ENCODE assay signal across 8 cellular contexts in the genomic region with DNA sequence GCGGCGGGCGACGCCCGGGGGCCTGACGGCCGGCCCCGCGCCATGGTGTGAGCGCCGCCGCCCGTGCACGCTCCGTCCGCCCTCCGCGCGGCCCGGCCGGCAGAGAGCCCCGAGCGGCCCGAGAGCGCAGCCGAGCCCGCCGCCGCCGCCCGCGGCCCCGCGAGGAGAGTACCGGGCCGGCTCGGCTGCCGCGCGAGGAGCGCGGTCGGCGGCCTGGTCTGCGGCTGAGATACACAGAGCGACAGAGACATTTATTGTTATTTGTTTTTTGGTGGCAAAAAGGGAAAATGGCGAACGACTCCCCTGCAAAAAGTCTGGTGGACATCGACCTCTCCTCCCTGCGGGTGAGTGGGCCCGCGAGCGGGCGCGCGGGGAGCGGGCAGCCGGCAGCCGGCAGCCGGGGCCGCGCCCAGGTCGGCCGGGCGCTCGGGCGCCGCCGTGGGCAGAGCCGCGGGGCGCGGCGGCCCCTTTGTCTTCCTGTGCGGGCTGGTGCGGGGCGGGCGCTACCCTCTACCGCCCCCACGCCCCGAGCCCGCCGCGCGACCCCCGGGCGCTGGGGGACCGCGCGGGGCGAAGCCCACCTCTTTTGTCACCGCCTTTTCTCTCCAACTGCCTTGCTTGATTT. TPM values are rescaled to one million over a fixed set of nuclear protein-coding genes. Genes with fewer than 3 reads are reported as not detected.
DNase-seq lines count a peak whose midpoint lies in the region; ATAC-seq, FAIRE-seq and TF ChIP-seq lines count a peak whose summit lies in the region.

No MANE protein-coding gene starts in this region.

- no peak for FAIRE-seq in A549 (lab: Jason Lieb, UNC)

- no peak for DNase-seq in A549 (ENCODE audit: low read depth in 1 of 2, low spot score in 1 of 2)
- peak; percentile 24 to 53 for DNase-seq in activated T-cell treated with anti-CD3 and anti-CD28 coated beads, Interleukin-2, amount 50 U/mL, for 72 hours
- no peak for DNase-seq in left ventricle myocardium inferior
- DNase-seq in medulla oblongata (ENCODE audit: extremely low spot score), result no peak
- no peak for DNase-seq in NOMO-1 treated with DMSO at 0.1 percent for 48 hours (lab: John Stamatoyannopoulos, UW; ENCODE audit: unreplicated experiment)

- no peak for TF ChIP-seq EP300 in A549 (IDR thresholded peaks at IDR 0.05)

- ATAC-seq in A549 (peak; percentile 13 to 51; a peak in 4 of 6 replicates), GM18517 (IDR thresholded peaks at IDR 0.05; ENCODE audit: unreplicated experiment) (peak; percentile 44), HG03520 (IDR thresholded peaks at IDR 0.05; ENCODE audit: unreplicated experiment) (peak; percentile 34)
- peak; percentile 54 to 61 for ATAC-seq in activated T-cell treated with anti-CD3 and anti-CD28 coated beads, Interleukin-2, amount 50 U/mL, for 72 hours (replicated peaks in 1 of 2)

- peaks cover 8 to 9% of the 10 kb centered on the region in 2 donors for H3K36me3 Mint-ChIP-seq in activated T-cell treated with anti-CD3 and anti-CD28 coated beads, Interleukin-2, amount 50 U/mL, for 72 hours (ENCODE audit: insufficient read depth in 2 of 2)

- peak overlapping the region; percentile 95 for H3K9ac ChIP-seq in skeletal muscle satellite cell (ENCODE audit: low read depth, low read length)

- TF ChIP-seq CTCF in A549 (IDR thresholded peaks at IDR 0.05) (no peak), left ventricle myocardium inferior (IDR thresholded peaks at IDR 0.05; ENCODE audit: borderline replicate concordance) (no peak)

- peaks cover 15% of the 10 kb centered on the region for H3K4me1 Mint-ChIP-seq in activated T-cell treated with anti-CD3 and anti-CD28 coated beads, Interleukin-2, amount 50 U/mL, for 72 hours (ENCODE audit: low read depth)

- H3K27me3 ChIP-seq in left ventricle myocardium inferior (ENCODE audit: low read depth), result no peaks in the 10 kb centered on the region
- no peaks in the 10 kb centered on the region for H3K27me3 ChIP-seq in skeletal muscle satellite cell (ENCODE audit: control insufficient read depth, insufficient read depth, low read length)

- intact Hi-C loops in left ventricle myocardium inferior (cut with micrococcal nuclease), result no loop called here

- no peak for TF ChIP-seq RAD21 in A549 (conservative IDR thresholded peaks at IDR 0.05 in 1 of 2, IDR thresholded peaks at IDR 0.05 in 1 of 2)

- WGBS in A549 (ENCODE audit: missing lambda C conversion rate), result under 1% methylated on average over 37 of the region's 92 CpGs

- CTCF ChIA-PET in A549 (lab: Yijun Ruan, JAX), result interaction anchor here (0.6 to 1.6 kb wide), 14 partner anchors 13 to 246 kb away, joined by 3 to 14 read pairs (median 3); no protein-coding TSS in a partner anchor

- H3K9me3 Mint-ChIP-seq in activated T-cell treated with anti-CD3 and anti-CD28 coated beads, Interleukin-2, amount 50 U/mL, for 72 hours, result peaks cover 0 to 7% of the 10 kb centered on the region in 2 donors

- H3K4me3 ChIP-seq in A549 (peak overlapping the region; percentile 96), left ventricle myocardium inferior (peak overlapping the region; percentile 85), skeletal muscle satellite cell (ENCODE audit: low read length) (peak overlapping the region; percentile 97)

- no peak overlapping the region for H3K27ac Mint-ChIP-seq in activated T-cell treated with anti-CD3 and anti-CD28 coated beads, Interleukin-2, amount 50 U/mL, for 72 hours

- peak overlapping the region; percentile 92 for H3K4me2 ChIP-seq in A549
- peak overlapping the region; percentile 85 for H3K4me2 ChIP-seq in skeletal muscle satellite cell (ENCODE audit: low read length)

- H3K36me3 ChIP-seq in left ventricle myocardium inferior (no peaks in the 10 kb centered on the region), skeletal muscle satellite cell (ENCODE audit: insufficient read depth, low read length) (peaks cover 25% of the 10 kb centered on the region)

- H3K27me3 Mint-ChIP-seq in activated T-cell treated with anti-CD3 and anti-CD28 coated beads, Interleukin-2, amount 50 U/mL, for 72 hours (ENCODE audit: low read depth), result peaks cover 5% of the 10 kb centered on the region

- H3K4me3 Mint-ChIP-seq in activated T-cell treated with anti-CD3 and anti-CD28 coated beads, Interleukin-2, amount 50 U/mL, for 72 hours, result peak overlapping the region; percentile 58 to 65

- POLR2A ChIA-PET in A549 (lab: Yijun Ruan, JAX), result interaction anchor here (1.0 to 1.3 kb wide), 6 partner anchors 9 to 180 kb away, joined by 3 to 5 read pairs (median 4); no protein-coding TSS in a partner anchor

- H3K27ac ChIP-seq in A549 (peak overlapping the region; percentile 91 to 93), left ventricle myocardium inferior (replicated peaks) (peak overlapping the region; percentile 95)

- peaks cover 13% of the 10 kb centered on the region for H3K4me1 ChIP-seq in A549
- peaks cover 58% of the 10 kb centered on the region for H3K4me1 ChIP-seq in left ventricle myocardium inferior
- H3K4me1 ChIP-seq in skeletal muscle satellite cell (ENCODE audit: control insufficient read depth, insufficient read depth, low read length), result peaks cover 30% of the 10 kb centered on the region

- TF ChIP-seq POLR2A in A549 (IDR thresholded peaks at IDR 0.05; ENCODE audit: low read length), result no peak

- H3K9me3 ChIP-seq in A549, result no peaks in the 10 kb centered on the region
- H3K9me3 ChIP-seq in left ventricle myocardium inferior (replicated peaks), result peaks cover 14% of the 10 kb centered on the region
- no peaks in the 10 kb centered on the region for H3K9me3 ChIP-seq in skeletal muscle satellite cell (replicated peaks; ENCODE audit: low read length)

TF ChIP-seq in A549, 52 proteins besides CTCF, POLR2A, EP300 and RAD21:
- 0 out of 3 replicates have a peak, but pooled peaks have one; percentile 13 for TF ChIP-seq SMC3 (IDR thresholded peaks at IDR 0.05)
- TF ChIP-seq RCOR1 (IDR thresholded peaks at IDR 0.05; ENCODE audit: low read depth, low read length), result no peak
- no peak for TF ChIP-seq ESRRA (IDR thresholded peaks at IDR 0.05; ENCODE audit: borderline replicate concordance, low read length)
- no peak for TF ChIP-seq RNF2 (IDR thresholded peaks at IDR 0.05; ENCODE audit: borderline replicate concordance, low read depth)
- TF ChIP-seq, protein P1, sequence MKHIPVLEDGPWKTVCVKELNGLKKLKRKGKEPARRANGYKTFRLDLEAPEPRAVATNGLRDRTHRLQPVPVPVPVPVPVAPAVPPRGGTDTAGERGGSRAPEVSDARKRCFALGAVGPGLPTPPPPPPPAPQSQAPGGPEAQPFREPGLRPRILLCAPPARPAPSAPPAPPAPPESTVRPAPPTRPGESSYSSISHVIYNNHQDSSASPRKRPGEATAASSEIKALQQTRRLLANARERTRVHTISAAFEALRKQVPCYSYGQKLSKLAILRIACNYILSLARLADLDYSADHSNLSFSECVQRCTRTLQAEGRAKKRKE (CRISPR knock-in tag; IDR thresholded peaks at IDR 0.05; ENCODE audit: low read depth), result no peak
- TF ChIP-seq, protein P2, sequence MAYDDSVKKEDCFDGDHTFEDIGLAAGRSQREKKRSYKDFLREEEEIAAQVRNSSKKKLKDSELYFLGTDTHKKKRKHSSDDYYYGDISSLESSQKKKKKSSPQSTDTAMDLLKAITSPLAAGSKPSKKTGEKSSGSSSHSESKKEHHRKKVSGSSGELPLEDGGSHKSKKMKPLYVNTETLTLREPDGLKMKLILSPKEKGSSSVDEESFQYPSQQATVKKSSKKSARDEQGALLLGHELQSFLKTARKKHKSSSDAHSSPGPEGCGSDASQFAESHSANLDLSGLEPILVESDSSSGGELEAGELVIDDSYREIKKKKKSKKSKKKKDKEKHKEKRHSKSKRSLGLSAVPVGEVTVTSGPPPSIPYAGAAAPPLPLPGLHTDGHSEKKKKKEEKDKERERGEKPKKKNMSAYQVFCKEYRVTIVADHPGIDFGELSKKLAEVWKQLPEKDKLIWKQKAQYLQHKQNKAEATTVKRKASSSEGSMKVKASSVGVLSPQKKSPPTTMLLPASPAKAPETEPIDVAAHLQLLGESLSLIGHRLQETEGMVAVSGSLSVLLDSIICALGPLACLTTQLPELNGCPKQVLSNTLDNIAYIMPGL (CRISPR knock-in tag; IDR thresholded peaks at IDR 0.05; ENCODE audit: borderline replicate concordance), result no peak
- no peak for TF ChIP-seq FOXS1 (CRISPR knock-in tag; IDR thresholded peaks at IDR 0.05)
- no peak for TF ChIP-seq CHD4 (IDR thresholded peaks at IDR 0.05; ENCODE audit: borderline replicate concordance)
- no peak for TF ChIP-seq POLR2AphosphoS2 (conservative IDR thresholded peaks at IDR 0.05; ENCODE audit: low read length)

RNA-seq across cellular contexts. Expression of a gene that starts 0.4 kb away (rescaled TPM):
- polyA plus RNA-seq in A549 (2011; rRNA removed) (82.2 and 91.4 TPM in 2 replicates), A549 (2017; fragmentation: RNase III; extraction: RNeasy Plus Mini Kit Qiagen cat#74134 plus additional on column Dnase treatment) (60.8 to 69.6 TPM (median 61.9 TPM) in 3 replicates)
- 34.1 and 37.0 TPM in 2 replicates for polyA plus RNA-seq in A549 (2012; cell fraction: cytosol; rRNA removed)
- 34.7 and 47.6 TPM in 2 replicates for polyA plus RNA-seq in A549 (2012; cell fraction: nucleus; rRNA removed)
- 122 and 124 TPM in 2 replicates for polyA minus RNA-seq in A549 (2011; rRNA and poly(A)+ RNA removed)
- total RNA-seq in activated T-cell treated with anti-CD3 and anti-CD28 coated beads, Interleukin-2, amount 50 U/mL, for 72 hours, result 10 to 100 TPM; 72.1 to 85.1 TPM
- total RNA-seq in left ventricle myocardium inferior, result 102 TPM
- total RNA-seq in skeletal muscle satellite cell (2012; rRNA removed), result 195 and 229 TPM in 2 replicates

Comparison
In these comparisons a context has a peak if more than half of its experiments do, and no peak if none do; other contexts are left out.
1. DNase-seq: peak in activated T-cell treated with anti-CD3 and anti-CD28 coated beads, Interleukin-2, amount 50 U/mL, for 72 hours (2 of 2); none in A549 (0 of 2), left ventricle myocardium inferior (single experiment), medulla oblongata (single experiment) and NOMO-1 treated with DMSO at 0.1 percent for 48 hours (single experiment).
2. Peak in every context shown above with its lines, with median percentiles within 50 percentile points of each other: ATAC-seq and H3K4me3 ChIP-seq.